Comparison of ENCODE assay signal across 23 cellular contexts in the genomic region with DNA sequence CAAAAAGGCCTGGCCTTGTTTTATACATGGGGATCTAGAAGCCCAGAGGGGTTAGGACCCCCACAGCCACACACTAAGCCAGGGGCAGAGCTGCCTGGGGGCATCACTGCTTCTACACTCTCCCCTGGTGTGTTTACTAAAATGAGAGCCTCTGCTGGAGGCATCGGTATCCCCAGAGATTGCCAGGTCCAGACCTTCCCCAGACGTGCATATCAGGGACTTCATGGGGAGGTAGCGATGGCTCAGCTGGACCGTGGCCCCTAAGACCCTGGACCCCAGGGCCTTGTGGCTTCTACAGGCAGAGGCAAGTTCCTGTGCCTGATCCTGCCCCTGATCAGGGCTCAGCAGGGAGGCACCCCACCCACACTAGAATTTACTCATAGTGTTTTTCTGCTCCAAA. TPM values are rescaled to one million over a fixed set of nuclear protein-coding genes. Genes with fewer than 3 reads are reported as not detected.
DNase-seq lines count a peak whose midpoint lies in the region; ATAC-seq and TF ChIP-seq lines count a peak whose summit lies in the region.
"Had no signal": no experiment of that assay in that cellular context is flagged by ENCODE, and none has a peak within 500 bp of the region (broad histone marks: within the 10 kb centered on the region; RNA-seq: fewer than 3 reads in every experiment).

No MANE protein-coding gene starts in this region.

- TSS peak; percentile 63 for BruUV-seq in OCI-LY7 (replicated peaks; lab: Mats Ljungman, UMichigan)

- H3K79me2 ChIP-seq in OCI-LY7 (ENCODE audit: insufficient read depth, low read depth, low read length): peaks cover 10% of the 10 kb centered on the region; the same call in 1 of the 2 replicates

- H3K27ac ChIP-seq in HEK293 (ENCODE audit: extremely low read depth, low read depth, low read length): no peak overlapping the region; the same call in 1 of the 2 replicates
- no peak overlapping the region for H3K27ac ChIP-seq in OCI-LY7 (ENCODE audit: low read depth, low read length, poor library complexity, severe bottlenecking)
- peak overlapping the region; percentile 85 for H3K27ac ChIP-seq in angular gyrus (ENCODE audit: low read depth, low read length)
- H3K27ac ChIP-seq in dorsolateral prefrontal cortex: peak overlapping the region in 56 of 59 donors; percentile 16 to 92 (median 68)
- H3K27ac ChIP-seq: BLaER1 had no signal

- POLR2A ChIA-PET in HEK293 (lab: Yijun Ruan, JAX): no interaction called here
- POLR2A ChIA-PET in OCI-LY7 (lab: Charles Lee): no interaction called here

- CTCF ChIA-PET in HEK293 (lab: Yijun Ruan, JAX) (interaction anchor here (1.0 to 3.2 kb wide), 2 partner anchors 17 to 91 kb away, joined by 3 to 15 read pairs; no protein-coding TSS in a partner anchor), OCI-LY7 (lab: Charles Lee; ENCODE audit: unreplicated experiment) (no interaction called here)

- no peak for DNase-seq in OCI-LY7 (ENCODE audit: low spot score)
- no peak for DNase-seq in dorsolateral prefrontal cortex
- DNase-seq in C1 segment of cervical spinal cord (lab: John Stamatoyannopoulos, UW): no peak
- no peak for DNase-seq in NCI-H187 treated with DMSO at 0.1 percent for 48 hours (lab: John Stamatoyannopoulos, UW)
- no peak for DNase-seq in Ammon's horn (ENCODE audit: low spot score)
- DNase-seq: CD4-positive, alpha-beta T cell; CD8-positive, alpha-beta memory T cell; DMS 273 treated with DMSO at 0.1 percent for 48 hours; DMS79; EL; GDM1; H9; HFFc6 had no signal

- H3K9me3 ChIP-seq in HEK293 (ENCODE audit: control insufficient read depth, insufficient read depth, low read depth, low read length) (no peaks in the 10 kb centered on the region), OCI-LY7 (ENCODE audit: low read length) (no peaks in the 10 kb centered on the region)
- H3K9me3 ChIP-seq: BLaER1 had no signal

- no peak for ATAC-seq in HG03097 (IDR thresholded peaks at IDR 0.05; ENCODE audit: low FRiP score, unreplicated experiment)
- ATAC-seq: GM23338, HCT116 had no signal

- H3K36me3 ChIP-seq in HEK293 (ENCODE audit: control insufficient read depth in 2 of 2, insufficient read depth in 1 of 2, low read length in 2 of 2) (peaks cover 47 to 56% of the 10 kb centered on the region in 2 experiments), OCI-LY7 (ENCODE audit: insufficient read depth, low read length) (peaks cover 78% of the 10 kb centered on the region)

- H3K9me2 ChIP-seq in OCI-LY7 (ENCODE audit: insufficient read depth, low read length): no peaks in the 10 kb centered on the region

- no peaks in the 10 kb centered on the region for H3K27me3 ChIP-seq in dorsolateral prefrontal cortex
- H3K27me3 ChIP-seq: BLaER1 had no signal

- intact Hi-C loops in OCI-LY7 (cut with micrococcal nuclease; ENCODE audit: unreplicated experiment) (no loop called here), dorsolateral prefrontal cortex (cut with DNase I) (no loop called here)

- H2AFZ ChIP-seq in OCI-LY7 (ENCODE audit: low read length): no peak overlapping the region
- H2AFZ ChIP-seq: GM23338 had no signal

- H3K4me3 ChIP-seq in HEK293 (ENCODE audit: low read depth, low read length): no peak overlapping the region
- no peak overlapping the region for H3K4me3 ChIP-seq in OCI-LY7 (ENCODE audit: low read depth, low read length, poor library complexity, severe bottlenecking)
- no peak overlapping the region for H3K4me3 ChIP-seq in dorsolateral prefrontal cortex
- H3K4me3 ChIP-seq: BLaER1, GM23338 had no signal

- TF ChIP-seq CTCF in HEK293 (tag by site-specific recombination; IDR thresholded peaks at IDR 0.05) (no peak), OCI-LY7 (conservative IDR thresholded peaks at IDR 0.05; ENCODE audit: low read length) (no peak), dorsolateral prefrontal cortex (IDR thresholded peaks at IDR 0.05 in 54 of 56, conservative IDR thresholded peaks at IDR 0.05 in 2 of 56; ENCODE audit: low read depth in 1 of 56, partially characterized antibody in 56 of 56) (no peak)

- H4K20me1 ChIP-seq in OCI-LY7 (ENCODE audit: insufficient read depth, low read length): no peaks in the 10 kb centered on the region

- no peaks in the 10 kb centered on the region for H3K4me1 ChIP-seq in HEK293 (ENCODE audit: control insufficient read depth, insufficient read depth, low read length)
- no peaks in the 10 kb centered on the region for H3K4me1 ChIP-seq in OCI-LY7 (ENCODE audit: insufficient read depth, low read length, poor library complexity, severe bottlenecking)
- H3K4me1 ChIP-seq: BLaER1 had no signal

- no peak overlapping the region for H3K4me2 ChIP-seq in OCI-LY7 (ENCODE audit: low read length)
- H3K4me2 ChIP-seq: BLaER1, GM23338 had no signal

TF ChIP-seq in HEK293, 187 proteins besides CTCF, POLR2A, EP300 and RAD21:
- TF ChIP-seq GLIS1 (tag by site-specific recombination; IDR thresholded peaks at IDR 0.05) (peak; percentile 75), ZIC2 (tag by site-specific recombination; IDR thresholded peaks at IDR 0.05) (peak; percentile 87), OVOL3 (tag by site-specific recombination; IDR thresholded peaks at IDR 0.05) (no peak)

RNA-seq across cellular contexts. Expression of a gene that starts 13.5 kb away (rescaled TPM):
- total RNA-seq in OCI-LY7 (2014; rRNA removed; shearing (Covaris generic)): 32.2 and 34.0 TPM in 2 replicates
- total RNA-seq in OCI-LY7 (2022) (70.3 and 86.3 TPM in 2 replicates), dorsolateral prefrontal cortex (100 to 1,000 TPM; 131 to 199 (median 164) TPM)

RNA-seq across cellular contexts. Expression of a gene that starts 22.8 kb away (rescaled TPM):
- total RNA-seq in OCI-LY7 (2014; rRNA removed; shearing (Covaris generic)): 0.35 TPM in 1 of 2 replicates, not detected in the other
- not detected in 2 replicates for total RNA-seq in OCI-LY7 (2022)
- 10 to 100 TPM in 73 of 120 experiments, 1 to 10 TPM in 46, not detected in 1; 2.0 to 48.6 (median 11.6) TPM for total RNA-seq in dorsolateral prefrontal cortex
- total RNA-seq: A172; A673; B cell; CD4-positive, alpha-beta T cell; CD8-positive, alpha-beta memory T cell; GM23338; H4; H9; HFFc6 had no signal

RNA-seq across cellular contexts. Expression of a gene that starts 26.6 kb away (rescaled TPM):
- total RNA-seq in OCI-LY7 (2014; rRNA removed; shearing (Covaris generic)): not detected in 2 replicates
- total RNA-seq in OCI-LY7 (2022) (not detected in 2 replicates), dorsolateral prefrontal cortex (1 to 10 TPM in 3 of 120 experiments, not detected in 117; 1.2 to 1.6 (median 1.3) TPM)
- total RNA-seq: A172; A673; B cell; CD4-positive, alpha-beta T cell; CD8-positive, alpha-beta memory T cell; GM23338; H4; H9; HFFc6 had no signal

RNA-seq across cellular contexts. Expression of a gene that starts 32.6 kb away (rescaled TPM):
- total RNA-seq in OCI-LY7 (2014; rRNA removed; shearing (Covaris generic)): 36.4 and 36.9 TPM in 2 replicates
- total RNA-seq in OCI-LY7 (2022) (51.1 and 61.7 TPM in 2 replicates), dorsolateral prefrontal cortex (10 to 100 TPM in 3 of 120 experiments, 1 to 10 TPM in 117; 1.5 to 13.8 (median 4.1) TPM)

RNA-seq across cellular contexts. Expression of a gene that starts 54.3 kb away (rescaled TPM):
- not detected in 2 replicates for total RNA-seq in OCI-LY7 (2014; rRNA removed; shearing (Covaris generic))
- total RNA-seq in OCI-LY7 (2022): 1.9 TPM in 1 of 2 replicates, not detected in the other
- total RNA-seq in dorsolateral prefrontal cortex: 10 to 100 TPM in 113 of 120 experiments, 1 to 10 TPM in 7; 2.2 to 88.6 (median 22.5) TPM
- total RNA-seq: A172; B cell; CD4-positive, alpha-beta T cell; H4 had no signal

Comparison
In these comparisons a context has a peak if more than half of its experiments do, and no peak if none do; other contexts are left out.
1. H3K27ac ChIP-seq: peak in angular gyrus (single experiment) and dorsolateral prefrontal cortex (56 of 59); none in HEK293 (single experiment) and OCI-LY7 (single experiment).